ENCODE assay signal across 1 cellular context in the genomic region with DNA sequence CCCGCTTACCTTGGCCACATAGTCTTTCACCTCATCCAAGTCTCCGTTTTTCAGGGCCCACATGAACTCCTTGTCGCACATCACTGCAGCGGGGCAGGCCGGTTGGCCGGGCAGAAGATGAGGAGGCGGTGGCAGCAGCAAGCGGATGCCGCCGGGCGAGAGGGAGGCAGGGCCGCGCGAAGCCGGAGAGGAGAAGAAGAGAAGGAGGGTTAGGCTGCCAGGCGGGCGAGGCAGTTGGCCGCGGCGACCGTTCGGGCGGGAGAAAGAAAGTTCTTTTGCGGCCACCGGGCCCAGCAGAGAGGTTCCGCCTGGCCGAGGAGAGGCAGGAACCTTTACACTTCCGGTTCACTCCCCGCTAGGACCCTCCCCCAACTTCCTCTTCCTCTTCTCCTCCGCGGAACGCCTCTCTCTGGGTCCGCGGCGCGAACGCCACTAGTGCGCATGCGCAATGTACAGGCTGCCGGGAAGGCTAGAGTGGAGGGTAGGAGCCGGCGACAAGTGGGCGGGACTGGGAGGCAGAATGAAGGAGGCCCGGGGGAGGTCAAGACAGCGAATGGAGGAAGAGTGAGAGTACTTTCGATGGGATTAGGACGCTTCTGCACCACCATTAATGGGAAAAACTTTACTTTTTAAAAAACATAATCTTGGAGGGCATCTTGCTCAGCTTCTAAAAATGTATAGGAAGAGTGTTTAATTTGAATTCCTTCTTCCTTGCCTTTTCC.
A peak's percentile ranks its signal among the peaks of the same experiment; 100 is the strongest.
TF ChIP-seq lines count a peak whose summit lies in the region.

TSS of gene MTPN (minus strand) at position 340 of the 722 bp plus-strand sequence. CDS start at position 81, 259 bp downstream.

TF ChIP-seq in SK-N-SH, 30 proteins besides CTCF, POLR2A, EP300 and RAD21 (continued from another document):
- TF ChIP-seq MAX (IDR thresholded peaks at IDR 0.05; ENCODE audit: low read depth): peak; percentile 84
- TF ChIP-seq, protein P1, sequence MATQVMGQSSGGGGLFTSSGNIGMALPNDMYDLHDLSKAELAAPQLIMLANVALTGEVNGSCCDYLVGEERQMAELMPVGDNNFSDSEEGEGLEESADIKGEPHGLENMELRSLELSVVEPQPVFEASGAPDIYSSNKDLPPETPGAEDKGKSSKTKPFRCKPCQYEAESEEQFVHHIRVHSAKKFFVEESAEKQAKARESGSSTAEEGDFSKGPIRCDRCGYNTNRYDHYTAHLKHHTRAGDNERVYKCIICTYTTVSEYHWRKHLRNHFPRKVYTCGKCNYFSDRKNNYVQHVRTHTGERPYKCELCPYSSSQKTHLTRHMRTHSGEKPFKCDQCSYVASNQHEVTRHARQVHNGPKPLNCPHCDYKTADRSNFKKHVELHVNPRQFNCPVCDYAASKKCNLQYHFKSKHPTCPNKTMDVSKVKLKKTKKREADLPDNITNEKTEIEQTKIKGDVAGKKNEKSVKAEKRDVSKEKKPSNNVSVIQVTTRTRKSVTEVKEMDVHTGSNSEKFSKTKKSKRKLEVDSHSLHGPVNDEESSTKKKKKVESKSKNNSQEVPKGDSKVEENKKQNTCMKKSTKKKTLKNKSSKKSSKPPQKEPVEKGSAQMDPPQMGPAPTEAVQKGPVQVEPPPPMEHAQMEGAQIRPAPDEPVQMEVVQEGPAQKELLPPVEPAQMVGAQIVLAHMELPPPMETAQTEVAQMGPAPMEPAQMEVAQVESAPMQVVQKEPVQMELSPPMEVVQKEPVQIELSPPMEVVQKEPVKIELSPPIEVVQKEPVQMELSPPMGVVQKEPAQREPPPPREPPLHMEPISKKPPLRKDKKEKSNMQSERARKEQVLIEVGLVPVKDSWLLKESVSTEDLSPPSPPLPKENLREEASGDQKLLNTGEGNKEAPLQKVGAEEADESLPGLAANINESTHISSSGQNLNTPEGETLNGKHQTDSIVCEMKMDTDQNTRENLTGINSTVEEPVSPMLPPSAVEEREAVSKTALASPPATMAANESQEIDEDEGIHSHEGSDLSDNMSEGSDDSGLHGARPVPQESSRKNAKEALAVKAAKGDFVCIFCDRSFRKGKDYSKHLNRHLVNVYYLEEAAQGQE (IDR thresholded peaks at IDR 0.05; ENCODE audit: low read depth, low read length): 0 out of 2 replicates have a peak, but pooled peaks have one; percentile 19
- no peak for TF ChIP-seq EZH2phosphoT487 (IDR thresholded peaks at IDR 0.05; ENCODE audit: borderline replicate concordance, low read depth)
- TF ChIP-seq GATA2 (CRISPR knock-in tag; IDR thresholded peaks at IDR 0.05): no peak
- peak; percentile 90 for TF ChIP-seq CHD2 (IDR thresholded peaks at IDR 0.05; ENCODE audit: low read length, partially characterized antibody)
- TF ChIP-seq ELF1 (IDR thresholded peaks at IDR 0.05): peak; percentile 92
- TF ChIP-seq TAF1 (IDR thresholded peaks at IDR 0.05; ENCODE audit: borderline replicate concordance, low read depth, low read length): peak; percentile 86
